In the genomic region with DNA sequence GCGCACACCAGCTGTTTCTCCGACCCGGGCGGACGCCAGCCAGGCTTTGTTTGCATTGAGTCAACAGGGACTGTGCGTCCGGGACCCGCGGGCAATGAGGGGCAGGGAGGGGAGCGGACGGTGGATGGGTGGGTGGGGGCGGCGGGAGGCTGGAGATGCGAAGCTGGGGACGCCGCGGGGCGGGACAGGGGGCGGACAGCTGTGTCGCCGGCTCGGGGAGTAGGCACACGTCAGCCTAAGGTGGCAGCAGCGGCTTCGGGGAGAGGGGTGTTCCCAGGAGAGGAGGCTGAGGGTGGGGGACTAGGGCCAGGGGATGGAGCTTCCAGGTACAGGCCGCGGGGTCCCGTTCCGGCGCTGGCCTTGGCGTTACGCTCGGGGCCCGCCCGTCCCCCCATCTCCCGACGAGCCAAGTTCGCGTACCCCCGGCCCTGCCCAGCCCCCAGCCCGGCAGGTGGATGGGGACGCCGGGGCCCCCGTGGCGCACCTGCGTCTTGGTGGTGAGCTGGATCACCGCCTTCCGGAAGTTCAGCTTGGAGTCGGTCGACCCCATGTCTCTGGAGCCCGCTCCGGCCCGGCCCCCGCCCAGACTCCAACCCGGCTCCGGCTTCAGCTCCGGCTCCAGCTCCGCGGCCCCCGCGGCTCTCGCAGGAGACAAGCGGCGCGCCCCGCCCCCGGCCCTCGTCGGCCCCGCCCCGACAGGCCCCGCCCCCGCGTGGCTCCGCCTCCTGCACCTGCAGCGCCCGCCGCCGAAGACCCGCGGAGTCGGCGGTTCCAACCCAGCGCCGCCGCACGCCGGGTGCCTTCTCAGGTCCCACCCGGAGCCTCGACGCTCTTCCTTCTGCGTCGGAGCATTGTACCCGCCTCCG, we compare ENCODE assay signal across 1 cellular context.
A peak's percentile ranks its signal among the peaks of the same experiment; 100 is the strongest.
TF ChIP-seq lines count a peak whose summit lies in the region.

A gene with protein sequence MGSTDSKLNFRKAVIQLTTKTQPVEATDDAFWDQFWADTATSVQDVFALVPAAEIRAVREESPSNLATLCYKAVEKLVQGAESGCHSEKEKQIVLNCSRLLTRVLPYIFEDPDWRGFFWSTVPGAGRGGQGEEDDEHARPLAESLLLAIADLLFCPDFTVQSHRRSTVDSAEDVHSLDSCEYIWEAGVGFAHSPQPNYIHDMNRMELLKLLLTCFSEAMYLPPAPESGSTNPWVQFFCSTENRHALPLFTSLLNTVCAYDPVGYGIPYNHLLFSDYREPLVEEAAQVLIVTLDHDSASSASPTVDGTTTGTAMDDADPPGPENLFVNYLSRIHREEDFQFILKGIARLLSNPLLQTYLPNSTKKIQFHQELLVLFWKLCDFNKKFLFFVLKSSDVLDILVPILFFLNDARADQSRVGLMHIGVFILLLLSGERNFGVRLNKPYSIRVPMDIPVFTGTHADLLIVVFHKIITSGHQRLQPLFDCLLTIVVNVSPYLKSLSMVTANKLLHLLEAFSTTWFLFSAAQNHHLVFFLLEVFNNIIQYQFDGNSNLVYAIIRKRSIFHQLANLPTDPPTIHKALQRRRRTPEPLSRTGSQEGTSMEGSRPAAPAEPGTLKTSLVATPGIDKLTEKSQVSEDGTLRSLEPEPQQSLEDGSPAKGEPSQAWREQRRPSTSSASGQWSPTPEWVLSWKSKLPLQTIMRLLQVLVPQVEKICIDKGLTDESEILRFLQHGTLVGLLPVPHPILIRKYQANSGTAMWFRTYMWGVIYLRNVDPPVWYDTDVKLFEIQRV (minus strand): TSS at position 653 of the 866 bp plus-strand sequence. CDS start 103 bp downstream, at position 550.

TF ChIP-seq in H1, 55 proteins besides CTCF, POLR2A, EP300 and RAD21:
- TF ChIP-seq ASH2L (IDR thresholded peaks at IDR 0.05; ENCODE audit: low read length): peak; percentile 32
- TF ChIP-seq, protein P1, sequence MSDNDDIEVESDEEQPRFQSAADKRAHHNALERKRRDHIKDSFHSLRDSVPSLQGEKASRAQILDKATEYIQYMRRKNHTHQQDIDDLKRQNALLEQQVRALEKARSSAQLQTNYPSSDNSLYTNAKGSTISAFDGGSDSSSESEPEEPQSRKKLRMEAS (IDR thresholded peaks at IDR 0.05): no peak; the same call in 1 of the 2 replicates
- 0 out of 2 replicates have a peak, but pooled peaks have one; percentile 17 for TF ChIP-seq SP1 (IDR thresholded peaks at IDR 0.05; ENCODE audit: low read depth, low read length)
- no peak for TF ChIP-seq TAF7 (optimal IDR thresholded peaks at IDR 0.05; ENCODE audit: borderline replicate concordance, low read depth, low read length)
- no peak for TF ChIP-seq KDM5A (IDR thresholded peaks at IDR 0.05; ENCODE audit: low read length)
- TF ChIP-seq TAF1 (IDR thresholded peaks at IDR 0.05; ENCODE audit: low read depth, low read length): 0 out of 2 replicates have a peak, but pooled peaks have one; percentile 31
- no peak for TF ChIP-seq CTBP2 (IDR thresholded peaks at IDR 0.05; ENCODE audit: borderline replicate concordance, insufficient read depth, insufficient read length, low read length)
- TF ChIP-seq, protein P2, sequence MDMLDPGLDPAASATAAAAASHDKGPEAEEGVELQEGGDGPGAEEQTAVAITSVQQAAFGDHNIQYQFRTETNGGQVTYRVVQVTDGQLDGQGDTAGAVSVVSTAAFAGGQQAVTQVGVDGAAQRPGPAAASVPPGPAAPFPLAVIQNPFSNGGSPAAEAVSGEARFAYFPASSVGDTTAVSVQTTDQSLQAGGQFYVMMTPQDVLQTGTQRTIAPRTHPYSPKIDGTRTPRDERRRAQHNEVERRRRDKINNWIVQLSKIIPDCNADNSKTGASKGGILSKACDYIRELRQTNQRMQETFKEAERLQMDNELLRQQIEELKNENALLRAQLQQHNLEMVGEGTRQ (IDR thresholded peaks at IDR 0.05; ENCODE audit: low read length): no peak
- no peak for TF ChIP-seq SIRT6 (IDR thresholded peaks at IDR 0.05; ENCODE audit: low read length)
- TF ChIP-seq PHF8 (conservative IDR thresholded peaks at IDR 0.05; ENCODE audit: low read depth, low read length): peak; percentile 47; the same call in 1 of the 2 replicates
- TF ChIP-seq EGR1 (IDR thresholded peaks at IDR 0.05; ENCODE audit: borderline replicate concordance, low read depth, low read length): peak; percentile 28; the same call in 1 of the 2 replicates
- peak; percentile 34; the same call in 1 of the 2 replicates for TF ChIP-seq RBBP5 (IDR thresholded peaks at IDR 0.05; ENCODE audit: borderline replicate concordance, low read depth, low read length)
- TF ChIP-seq, protein P3, sequence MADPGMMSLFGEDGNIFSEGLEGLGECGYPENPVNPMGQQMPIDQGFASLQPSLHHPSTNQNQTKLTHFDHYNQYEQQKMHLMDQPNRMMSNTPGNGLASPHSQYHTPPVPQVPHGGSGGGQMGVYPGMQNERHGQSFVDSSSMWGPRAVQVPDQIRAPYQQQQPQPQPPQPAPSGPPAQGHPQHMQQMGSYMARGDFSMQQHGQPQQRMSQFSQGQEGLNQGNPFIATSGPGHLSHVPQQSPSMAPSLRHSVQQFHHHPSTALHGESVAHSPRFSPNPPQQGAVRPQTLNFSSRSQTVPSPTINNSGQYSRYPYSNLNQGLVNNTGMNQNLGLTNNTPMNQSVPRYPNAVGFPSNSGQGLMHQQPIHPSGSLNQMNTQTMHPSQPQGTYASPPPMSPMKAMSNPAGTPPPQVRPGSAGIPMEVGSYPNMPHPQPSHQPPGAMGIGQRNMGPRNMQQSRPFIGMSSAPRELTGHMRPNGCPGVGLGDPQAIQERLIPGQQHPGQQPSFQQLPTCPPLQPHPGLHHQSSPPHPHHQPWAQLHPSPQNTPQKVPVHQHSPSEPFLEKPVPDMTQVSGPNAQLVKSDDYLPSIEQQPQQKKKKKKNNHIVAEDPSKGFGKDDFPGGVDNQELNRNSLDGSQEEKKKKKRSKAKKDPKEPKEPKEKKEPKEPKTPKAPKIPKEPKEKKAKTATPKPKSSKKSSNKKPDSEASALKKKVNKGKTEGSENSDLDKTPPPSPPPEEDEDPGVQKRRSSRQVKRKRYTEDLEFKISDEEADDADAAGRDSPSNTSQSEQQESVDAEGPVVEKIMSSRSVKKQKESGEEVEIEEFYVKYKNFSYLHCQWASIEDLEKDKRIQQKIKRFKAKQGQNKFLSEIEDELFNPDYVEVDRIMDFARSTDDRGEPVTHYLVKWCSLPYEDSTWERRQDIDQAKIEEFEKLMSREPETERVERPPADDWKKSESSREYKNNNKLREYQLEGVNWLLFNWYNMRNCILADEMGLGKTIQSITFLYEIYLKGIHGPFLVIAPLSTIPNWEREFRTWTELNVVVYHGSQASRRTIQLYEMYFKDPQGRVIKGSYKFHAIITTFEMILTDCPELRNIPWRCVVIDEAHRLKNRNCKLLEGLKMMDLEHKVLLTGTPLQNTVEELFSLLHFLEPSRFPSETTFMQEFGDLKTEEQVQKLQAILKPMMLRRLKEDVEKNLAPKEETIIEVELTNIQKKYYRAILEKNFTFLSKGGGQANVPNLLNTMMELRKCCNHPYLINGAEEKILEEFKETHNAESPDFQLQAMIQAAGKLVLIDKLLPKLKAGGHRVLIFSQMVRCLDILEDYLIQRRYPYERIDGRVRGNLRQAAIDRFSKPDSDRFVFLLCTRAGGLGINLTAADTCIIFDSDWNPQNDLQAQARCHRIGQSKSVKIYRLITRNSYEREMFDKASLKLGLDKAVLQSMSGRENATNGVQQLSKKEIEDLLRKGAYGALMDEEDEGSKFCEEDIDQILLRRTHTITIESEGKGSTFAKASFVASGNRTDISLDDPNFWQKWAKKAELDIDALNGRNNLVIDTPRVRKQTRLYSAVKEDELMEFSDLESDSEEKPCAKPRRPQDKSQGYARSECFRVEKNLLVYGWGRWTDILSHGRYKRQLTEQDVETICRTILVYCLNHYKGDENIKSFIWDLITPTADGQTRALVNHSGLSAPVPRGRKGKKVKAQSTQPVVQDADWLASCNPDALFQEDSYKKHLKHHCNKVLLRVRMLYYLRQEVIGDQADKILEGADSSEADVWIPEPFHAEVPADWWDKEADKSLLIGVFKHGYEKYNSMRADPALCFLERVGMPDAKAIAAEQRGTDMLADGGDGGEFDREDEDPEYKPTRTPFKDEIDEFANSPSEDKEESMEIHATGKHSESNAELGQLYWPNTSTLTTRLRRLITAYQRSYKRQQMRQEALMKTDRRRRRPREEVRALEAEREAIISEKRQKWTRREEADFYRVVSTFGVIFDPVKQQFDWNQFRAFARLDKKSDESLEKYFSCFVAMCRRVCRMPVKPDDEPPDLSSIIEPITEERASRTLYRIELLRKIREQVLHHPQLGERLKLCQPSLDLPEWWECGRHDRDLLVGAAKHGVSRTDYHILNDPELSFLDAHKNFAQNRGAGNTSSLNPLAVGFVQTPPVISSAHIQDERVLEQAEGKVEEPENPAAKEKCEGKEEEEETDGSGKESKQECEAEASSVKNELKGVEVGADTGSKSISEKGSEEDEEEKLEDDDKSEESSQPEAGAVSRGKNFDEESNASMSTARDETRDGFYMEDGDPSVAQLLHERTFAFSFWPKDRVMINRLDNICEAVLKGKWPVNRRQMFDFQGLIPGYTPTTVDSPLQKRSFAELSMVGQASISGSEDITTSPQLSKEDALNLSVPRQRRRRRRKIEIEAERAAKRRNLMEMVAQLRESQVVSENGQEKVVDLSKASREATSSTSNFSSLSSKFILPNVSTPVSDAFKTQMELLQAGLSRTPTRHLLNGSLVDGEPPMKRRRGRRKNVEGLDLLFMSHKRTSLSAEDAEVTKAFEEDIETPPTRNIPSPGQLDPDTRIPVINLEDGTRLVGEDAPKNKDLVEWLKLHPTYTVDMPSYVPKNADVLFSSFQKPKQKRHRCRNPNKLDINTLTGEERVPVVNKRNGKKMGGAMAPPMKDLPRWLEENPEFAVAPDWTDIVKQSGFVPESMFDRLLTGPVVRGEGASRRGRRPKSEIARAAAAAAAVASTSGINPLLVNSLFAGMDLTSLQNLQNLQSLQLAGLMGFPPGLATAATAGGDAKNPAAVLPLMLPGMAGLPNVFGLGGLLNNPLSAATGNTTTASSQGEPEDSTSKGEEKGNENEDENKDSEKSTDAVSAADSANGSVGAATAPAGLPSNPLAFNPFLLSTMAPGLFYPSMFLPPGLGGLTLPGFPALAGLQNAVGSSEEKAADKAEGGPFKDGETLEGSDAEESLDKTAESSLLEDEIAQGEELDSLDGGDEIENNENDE (IDR thresholded peaks at IDR 0.05; ENCODE audit: insufficient replicate concordance, low read length): no peak
- TF ChIP-seq KDM4A (IDR thresholded peaks at IDR 0.05; ENCODE audit: low read depth, low read length, severe bottlenecking): peak; percentile 61
